In the genomic region with DNA sequence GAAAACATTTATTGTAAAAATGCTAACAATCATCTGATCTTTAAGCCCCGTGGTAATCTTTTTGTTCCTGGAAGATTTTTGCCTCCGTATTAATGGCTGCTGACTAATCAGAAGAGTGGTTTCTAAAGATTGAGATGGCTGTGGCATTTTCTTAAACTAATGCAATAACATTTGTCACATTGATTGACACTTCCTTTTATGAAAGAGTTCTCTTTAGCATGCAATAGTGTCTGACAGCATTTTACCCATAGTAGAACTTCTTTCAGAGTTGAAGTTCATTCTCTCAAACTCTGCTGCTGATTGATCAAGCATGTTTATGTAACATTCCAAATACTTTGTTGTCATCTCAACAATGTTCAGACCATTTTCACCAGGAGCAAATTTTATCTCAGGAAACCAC, we compare ENCODE assay signal across 38 cellular contexts. TPM values are rescaled to one million over a fixed set of nuclear protein-coding genes. Genes with fewer than 3 reads are reported as not detected.
"Had no signal": no experiment of that assay in that cellular context is flagged by ENCODE, and none has a peak within 500 bp of the region (broad histone marks: within the 10 kb centered on the region; RNA-seq: fewer than 3 reads in every experiment).

No MANE protein-coding gene starts in this region.

- H3K36me3 Mint-ChIP-seq: activated CD8-positive, alpha-beta memory T cell treated with anti-CD3 and anti-CD28 coated beads, Interleukin-2, amount 10 ng/mL, durations not matched to agents 7 days and 5 days; activated naive CD8-positive, alpha-beta T cell treated with anti-CD3 and anti-CD28 coated beads for 36 hours had no signal

- H3K4me3 ChIP-seq: cardiac muscle cell, PC-9 had no signal

- H3K36me3 ChIP-seq: cardiac muscle cell, WERI-Rb-1 had no signal

- DNase-seq: activated CD4-positive, alpha-beta memory T cell treated with anti-CD3 and anti-CD28 coated beads, Interleukin-2, amount 10 ng/mL, durations not matched to agents 7 days and 5 days; activated CD4-positive, alpha-beta T cell treated with anti-CD3 and anti-CD28 coated beads for 1 hour; activated CD4-positive, alpha-beta T cell treated with anti-CD3 and anti-CD28 coated beads for 48 hours; activated CD4-positive, CD25-positive, alpha-beta regulatory T cell; activated CD8-positive, alpha-beta memory T cell treated with anti-CD3 and anti-CD28 coated beads for 24 hours; activated CD8-positive, alpha-beta memory T cell treated with anti-CD3 and anti-CD28 coated beads, Interleukin-2, amount 10 ng/mL, durations not matched to agents 7 days and 5 days; activated CD8-positive, alpha-beta memory T cell treated with anti-CD3 and anti-CD28 coated beads, Interleukin-2, amount 50 U/mL, for 48 hours; activated effector memory CD4-positive, alpha-beta T cell treated with Interleukin-2 at 50 U/mL for 16 hours; activated naive CD4-positive, alpha-beta T cell treated with anti-CD3 and anti-CD28 coated beads, Interleukin-2, amount 50 U/mL, for 16 hours; activated naive CD8-positive, alpha-beta T cell treated with anti-CD3 and anti-CD28 coated beads for 36 hours; activated T-cell treated with anti-CD3 and anti-CD28 coated beads, Interleukin-2, amount 50 U/mL, for 48 hours; amniotic stem cell; aorta; Karpas-422; NCI-H1105; NCI-H1694 treated with DMSO at 0.1 percent for 48 hours; NCI-H2029; NCI-H2171; NCI-H510A; NCI-H526; NCI-H748 treated with DMSO at 0.1 percent for 48 hours; NK-92 treated with Interleukin-12 subunit alpha and Interleukin-12 subunit beta, amount 100 ng/mL, for 24 hours; PC-9; SIG-M5; SW 1271; T-helper 1 cell; T-helper 2 cell; T-helper 9 cell; WERI-Rb-1 had no signal

- H3K4me3 Mint-ChIP-seq: activated CD4-positive, alpha-beta memory T cell treated with anti-CD3 and anti-CD28 coated beads, Interleukin-2, amount 10 ng/mL, durations not matched to agents 7 days and 5 days; activated CD8-positive, alpha-beta memory T cell treated with anti-CD3 and anti-CD28 coated beads, Interleukin-2, amount 10 ng/mL, durations not matched to agents 7 days and 5 days; activated naive CD8-positive, alpha-beta T cell treated with anti-CD3 and anti-CD28 coated beads for 36 hours; central memory CD8-positive, alpha-beta T cell had no signal

- H3K4me2 ChIP-seq: PC-9 had no signal

- H3K9me3 Mint-ChIP-seq: activated naive CD8-positive, alpha-beta T cell treated with anti-CD3 and anti-CD28 coated beads for 36 hours had no signal

- H3K4me1 Mint-ChIP-seq: activated CD4-positive, alpha-beta memory T cell treated with anti-CD3 and anti-CD28 coated beads, Interleukin-2, amount 10 ng/mL, durations not matched to agents 7 days and 5 days; activated CD8-positive, alpha-beta memory T cell treated with anti-CD3 and anti-CD28 coated beads, Interleukin-2, amount 10 ng/mL, durations not matched to agents 7 days and 5 days; activated naive CD8-positive, alpha-beta T cell treated with anti-CD3 and anti-CD28 coated beads for 36 hours; central memory CD8-positive, alpha-beta T cell had no signal

- H2AFZ ChIP-seq: PC-9 had no signal

- H3K27me3 ChIP-seq: cardiac muscle cell had no signal

- FAIRE-seq: RCC 7860 had no signal

- ATAC-seq: activated CD8-positive, alpha-beta memory T cell treated with anti-CD3 and anti-CD28 coated beads, Interleukin-2, amount 10 ng/mL, durations not matched to agents 7 days and 5 days; Right ventricle myocardium inferior; SK-N-SH treated with all-trans-retinoic acid at 6 μM for 48 hours had no signal

- H3K27ac ChIP-seq: cardiac muscle cell, PC-9, RWPE1, WERI-Rb-1 had no signal

- H3K27ac Mint-ChIP-seq: activated CD4-positive, alpha-beta memory T cell treated with anti-CD3 and anti-CD28 coated beads, Interleukin-2, amount 10 ng/mL, durations not matched to agents 7 days and 5 days; activated CD8-positive, alpha-beta memory T cell treated with anti-CD3 and anti-CD28 coated beads, Interleukin-2, amount 10 ng/mL, durations not matched to agents 7 days and 5 days; activated naive CD8-positive, alpha-beta T cell treated with anti-CD3 and anti-CD28 coated beads for 36 hours had no signal

- H3K27me3 Mint-ChIP-seq: activated CD4-positive, alpha-beta memory T cell treated with anti-CD3 and anti-CD28 coated beads, Interleukin-2, amount 10 ng/mL, durations not matched to agents 7 days and 5 days; activated CD8-positive, alpha-beta memory T cell treated with anti-CD3 and anti-CD28 coated beads, Interleukin-2, amount 10 ng/mL, durations not matched to agents 7 days and 5 days; activated naive CD8-positive, alpha-beta T cell treated with anti-CD3 and anti-CD28 coated beads for 36 hours; central memory CD8-positive, alpha-beta T cell had no signal

RNA-seq across cellular contexts. Expression of a gene that starts 26.8 kb away (rescaled TPM):
- total RNA-seq: activated CD4-positive, alpha-beta memory T cell treated with anti-CD3 and anti-CD28 coated beads, Interleukin-2, amount 10 ng/mL, durations not matched to agents 7 days and 5 days; activated CD8-positive, alpha-beta memory T cell treated with anti-CD3 and anti-CD28 coated beads, Interleukin-2, amount 10 ng/mL, durations not matched to agents 7 days and 5 days; activated naive CD8-positive, alpha-beta T cell treated with anti-CD3 and anti-CD28 coated beads for 36 hours; aorta; cardiac muscle cell; chondrocyte; MCF 10A; PC-9; Right ventricle myocardium inferior; SK-MEL-5 had no signal
- polyA plus RNA-seq: aorta, cardiac muscle cell had no signal
